Comparison of ENCODE assay signal across 39 cellular contexts in genomic region chr17:27065588-27065987, GRCh38.
"Had no signal": no experiment of that assay in that cellular context is flagged by ENCODE, and none has a peak within 500 bp of the region (broad histone marks: within the 10 kb centered on the region; RNA-seq: fewer than 3 reads in every experiment).

No MANE protein-coding gene starts in this region.

- H3K27me3 Mint-ChIP-seq: activated naive CD4-positive, alpha-beta T cell treated with anti-CD3 and anti-CD28 coated beads, Interleukin-2, amount 10 ng/mL, durations not matched to agents 7 days and 5 days; activated naive CD8-positive, alpha-beta T cell treated with anti-CD3 and anti-CD28 coated beads, Interleukin-2, amount 10 ng/mL, durations not matched to agents 7 days and 5 days; brain had no signal

- H3K9me3 ChIP-seq: adrenal gland, ascending aorta, body of pancreas, breast epithelium had no signal

- H3K4me1 Mint-ChIP-seq: activated naive CD4-positive, alpha-beta T cell treated with anti-CD3 and anti-CD28 coated beads, Interleukin-2, amount 10 ng/mL, durations not matched to agents 7 days and 5 days; activated naive CD4-positive, alpha-beta T cell treated with anti-CD3 and anti-CD28 coated beads, Interleukin-2, amount 50 U/mL, for 24 hours; activated naive CD8-positive, alpha-beta T cell treated with anti-CD3 and anti-CD28 coated beads for 36 hours; activated naive CD8-positive, alpha-beta T cell treated with anti-CD3 and anti-CD28 coated beads, Interleukin-2, amount 10 ng/mL, durations not matched to agents 7 days and 5 days; activated naive CD8-positive, alpha-beta T cell treated with anti-CD3 and anti-CD28 coated beads, Interleukin-2, amount 50 U/mL, for 24 hours; activated T-helper 17 cell treated with anti-CD3 and anti-CD28 coated beads, Interleukin-2, amount 50 U/mL, for 72 hours; brain; central memory CD8-positive, alpha-beta T cell had no signal

- ATAC-seq: activated naive CD4-positive, alpha-beta T cell treated with anti-CD3 and anti-CD28 coated beads, Interleukin-2, amount 50 U/mL, for 72 hours; activated naive CD8-positive, alpha-beta T cell treated with anti-CD3 and anti-CD28 coated beads, Interleukin-2, amount 50 U/mL, for 24 hours; activated T-cell treated with anti-CD3 and anti-CD28 coated beads, Interleukin-2, amount 50 U/mL, for 4 hours; activated T-cell treated with anti-CD3 and anti-CD28 coated beads, Interleukin-2, amount 50 U/mL, for 72 hours; activated T-helper 17 cell treated with anti-CD3 and anti-CD28 coated beads, Interleukin-2, amount 50 U/mL, for 72 hours; body of pancreas had no signal

- H3K4me1 ChIP-seq: adrenal gland, ascending aorta, body of pancreas, breast epithelium had no signal

- H3K27ac Mint-ChIP-seq: activated naive CD4-positive, alpha-beta T cell treated with anti-CD3 and anti-CD28 coated beads for 36 hours; activated naive CD4-positive, alpha-beta T cell treated with anti-CD3 and anti-CD28 coated beads, Interleukin-2, amount 10 ng/mL, durations not matched to agents 7 days and 5 days; activated naive CD4-positive, alpha-beta T cell treated with anti-CD3 and anti-CD28 coated beads, Interleukin-2, amount 50 U/mL, for 24 hours; activated naive CD4-positive, alpha-beta T cell treated with anti-CD3 and anti-CD28 coated beads, Interleukin-2, amount 50 U/mL, for 72 hours; activated naive CD8-positive, alpha-beta T cell; activated naive CD8-positive, alpha-beta T cell treated with anti-CD3 and anti-CD28 coated beads for 36 hours; activated naive CD8-positive, alpha-beta T cell treated with anti-CD3 and anti-CD28 coated beads, Interleukin-2, amount 10 ng/mL, durations not matched to agents 7 days and 5 days; activated naive CD8-positive, alpha-beta T cell treated with anti-CD3 and anti-CD28 coated beads, Interleukin-2, amount 50 U/mL, for 24 hours; activated T-cell treated with anti-CD3 and anti-CD28 coated beads, Interleukin-2, amount 50 U/mL, for 24 hours; activated T-cell treated with anti-CD3 and anti-CD28 coated beads, Interleukin-2, amount 50 U/mL, for 72 hours; activated T-helper 1 cell treated with anti-CD3 and anti-CD28 coated beads, Interleukin-12 subunit alpha, Interleukin-12 subunit beta, Interleukin-2, Interleukin-4 antibody, amounts not matched to agents 30 ng/mL and 10 ng/mL and 1 ng/mL, durations not matched to agents 14 hours and 24 hours and 36 hours; activated T-helper 17 cell treated with anti-CD3 and anti-CD28 coated beads, Interleukin-2, amount 50 U/mL, for 72 hours; activated T-helper 2 cell treated with anti-CD3 and anti-CD28 coated beads, Interferon-gamma antibody, Interleukin-2, Interleukin-4, amounts not matched to agents 10 μg/mL and 5 μg/mL and 100 μg/mL, durations not matched to agents 14 hours and 24 hours and 36 hours; brain had no signal

- H3K36me3 ChIP-seq: adrenal gland, ascending aorta, brain microvascular endothelial cell, breast epithelium, cardiac muscle cell had no signal

- H3K4me3 ChIP-seq: adrenal gland, ascending aorta, body of pancreas, breast epithelium, cardiac muscle cell had no signal

- H3K36me3 Mint-ChIP-seq: activated naive CD4-positive, alpha-beta T cell treated with anti-CD3 and anti-CD28 coated beads, Interleukin-2, amount 10 ng/mL, durations not matched to agents 7 days and 5 days; activated naive CD4-positive, alpha-beta T cell treated with anti-CD3 and anti-CD28 coated beads, Interleukin-2, amount 50 U/mL, for 24 hours; activated naive CD4-positive, alpha-beta T cell treated with anti-CD3 and anti-CD28 coated beads, Interleukin-2, amount 50 U/mL, for 72 hours; activated naive CD8-positive, alpha-beta T cell; activated naive CD8-positive, alpha-beta T cell treated with anti-CD3 and anti-CD28 coated beads for 36 hours; activated naive CD8-positive, alpha-beta T cell treated with anti-CD3 and anti-CD28 coated beads, Interleukin-2, amount 10 ng/mL, durations not matched to agents 7 days and 5 days; brain had no signal

- H3K27me3 ChIP-seq: ascending aorta, body of pancreas, brain microvascular endothelial cell, breast epithelium, cardiac muscle cell had no signal

- DNase-seq: activated effector memory CD4-positive, alpha-beta T cell treated with anti-CD3 and anti-CD28 coated beads, Interleukin-2, amount 50 U/mL, for 16 hours; activated effector memory CD4-positive, alpha-beta T cell treated with Interleukin-2 at 50 U/mL for 16 hours; activated gamma-delta T cell; activated gamma-delta T cell treated with Interleukin-2 at 50 U/mL for 16 hours; activated naive CD4-positive, alpha-beta T cell; activated naive CD4-positive, alpha-beta T cell treated with anti-CD3 and anti-CD28 coated beads for 36 hours; activated naive CD4-positive, alpha-beta T cell treated with anti-CD3 and anti-CD28 coated beads, Interleukin-2, amount 10 ng/mL, durations not matched to agents 7 days and 5 days; activated naive CD4-positive, alpha-beta T cell treated with anti-CD3 and anti-CD28 coated beads, Interleukin-2, amount 50 U/mL, for 16 hours; activated naive CD4-positive, alpha-beta T cell treated with Interleukin-2 at 50 U/mL for 16 hours; activated naive CD8-positive, alpha-beta T cell treated with anti-CD3 and anti-CD28 coated beads for 36 hours; activated naive CD8-positive, alpha-beta T cell treated with anti-CD3 and anti-CD28 coated beads, Interleukin-2, amount 10 ng/mL, durations not matched to agents 7 days and 5 days; activated naive CD8-positive, alpha-beta T cell treated with anti-CD3 and anti-CD28 coated beads, Interleukin-2, amount 50 U/mL, for 24 hours; activated T-cell treated with anti-CD3 and anti-CD28 coated beads, Interleukin-2, amount 50 U/mL, for 24 hours; activated T-cell treated with anti-CD3 and anti-CD28 coated beads, Interleukin-2, amount 50 U/mL, for 4 hours; activated T-cell treated with anti-CD3 and anti-CD28 coated beads, Interleukin-2, amount 50 U/mL, for 48 hours; activated T-cell treated with anti-CD3 and anti-CD28 coated beads, Interleukin-2, amount 50 U/mL, for 72 hours; adrenal gland; amniotic stem cell; amygdala; anterior cingulate cortex; aorta; body of pancreas; brain microvascular endothelial cell; caudate nucleus; central memory CD4-positive, alpha-beta T cell; cerebellar nuclear complex had no signal

- H3K4me3 Mint-ChIP-seq: activated naive CD4-positive, alpha-beta T cell treated with anti-CD3 and anti-CD28 coated beads for 36 hours; activated naive CD4-positive, alpha-beta T cell treated with anti-CD3 and anti-CD28 coated beads, Interleukin-2, amount 10 ng/mL, durations not matched to agents 7 days and 5 days; activated naive CD4-positive, alpha-beta T cell treated with anti-CD3 and anti-CD28 coated beads, Interleukin-2, amount 50 U/mL, for 24 hours; activated naive CD8-positive, alpha-beta T cell; activated naive CD8-positive, alpha-beta T cell treated with anti-CD3 and anti-CD28 coated beads for 36 hours; activated naive CD8-positive, alpha-beta T cell treated with anti-CD3 and anti-CD28 coated beads, Interleukin-2, amount 10 ng/mL, durations not matched to agents 7 days and 5 days; activated naive CD8-positive, alpha-beta T cell treated with anti-CD3 and anti-CD28 coated beads, Interleukin-2, amount 50 U/mL, for 24 hours; activated T-cell treated with anti-CD3 and anti-CD28 coated beads, Interleukin-2, amount 50 U/mL, for 24 hours; activated T-cell treated with anti-CD3 and anti-CD28 coated beads, Interleukin-2, amount 50 U/mL, for 4 hours; activated T-cell treated with anti-CD3 and anti-CD28 coated beads, Interleukin-2, amount 50 U/mL, for 72 hours; activated T-helper 1 cell treated with anti-CD3 and anti-CD28 coated beads, Interleukin-12 subunit alpha, Interleukin-12 subunit beta, Interleukin-2, Interleukin-4 antibody, amounts not matched to agents 30 ng/mL and 10 ng/mL and 1 ng/mL, durations not matched to agents 14 hours and 24 hours and 36 hours; activated T-helper 17 cell treated with anti-CD3 and anti-CD28 coated beads, Interleukin-2, amount 50 U/mL, for 72 hours; brain; central memory CD8-positive, alpha-beta T cell had no signal

- H3K27ac ChIP-seq: adrenal gland, ascending aorta, body of pancreas, brain microvascular endothelial cell, breast epithelium, cardiac muscle cell had no signal

- FAIRE-seq: astrocyte, bronchial epithelial cell had no signal

- H3K9me3 Mint-ChIP-seq: activated naive CD4-positive, alpha-beta T cell treated with anti-CD3 and anti-CD28 coated beads for 36 hours; activated naive CD4-positive, alpha-beta T cell treated with anti-CD3 and anti-CD28 coated beads, Interleukin-2, amount 50 U/mL, for 24 hours; activated naive CD8-positive, alpha-beta T cell treated with anti-CD3 and anti-CD28 coated beads, Interleukin-2, amount 50 U/mL, for 24 hours; activated T-cell treated with anti-CD3 and anti-CD28 coated beads, Interleukin-2, amount 50 U/mL, for 24 hours; activated T-helper 2 cell treated with anti-CD3 and anti-CD28 coated beads, Interferon-gamma antibody, Interleukin-2, Interleukin-4, amounts not matched to agents 10 μg/mL and 5 μg/mL and 100 μg/mL, durations not matched to agents 14 hours and 24 hours and 36 hours; central memory CD8-positive, alpha-beta T cell had no signal
